9 cellular contexts compared by ENCODE assay signal in genomic region chr18:37566479-37567060, GRCh38. TPM values are rescaled to one million over a fixed set of nuclear protein-coding genes. Genes with fewer than 3 reads are reported as not detected.
DNase-seq lines count a peak whose midpoint lies in the region; ATAC-seq and TF ChIP-seq lines count a peak whose summit lies in the region.
"Had no signal": no experiment of that assay in that cellular context is flagged by ENCODE, and none has a peak within 500 bp of the region (broad histone marks: within the 10 kb centered on the region; RNA-seq: fewer than 3 reads in every experiment).

No MANE protein-coding gene starts in this region.

- H3K27me3 Mint-ChIP-seq in activated T-cell treated with anti-CD3 and anti-CD28 coated beads, Interleukin-2, amount 50 U/mL, for 4 hours (ENCODE audit: low read depth) = peaks cover 70% of the 10 kb centered on the region
- H3K27me3 Mint-ChIP-seq in brain = peaks cover 72% of the 10 kb centered on the region
- peaks cover 90% of the 10 kb centered on the region for H3K27me3 Mint-ChIP-seq in type B pancreatic cell

- no peak for TF ChIP-seq RAD21 in liver (IDR thresholded peaks at IDR 0.05)

- no peak overlapping the region for H3K9ac ChIP-seq in liver (ENCODE audit: low read depth in 1 of 2, low read length in 2 of 2)

- 2% methylated on average over 51 of the region's 51 CpGs for WGBS in liver

- intact Hi-C loops in sciatic nerve (cut with DNase I) = no loop called here

- no peak for ATAC-seq in activated T-cell treated with anti-CD3 and anti-CD28 coated beads, Interleukin-2, amount 50 U/mL, for 4 hours
- ATAC-seq in sciatic nerve = no peak
- no peak for ATAC-seq in HG03354 (IDR thresholded peaks at IDR 0.05; ENCODE audit: poor library complexity, severe bottlenecking, unreplicated experiment)

- peaks cover 13% of the 10 kb centered on the region for H3K4me1 Mint-ChIP-seq in activated T-cell treated with anti-CD3 and anti-CD28 coated beads, Interleukin-2, amount 50 U/mL, for 4 hours (ENCODE audit: low read depth)
- H3K4me1 Mint-ChIP-seq in brain = peaks cover 58% of the 10 kb centered on the region
- peaks cover 12% of the 10 kb centered on the region for H3K4me1 Mint-ChIP-seq in type B pancreatic cell (ENCODE audit: unreplicated experiment)

- H3K4me1 ChIP-seq in liver (ENCODE audit: control insufficient read depth in 4 of 4, insufficient read depth in 4 of 4, low read length in 3 of 4) = peaks cover 15 to 29% (median 20%) of the 10 kb centered on the region in 4 donors

- H3K9me3 ChIP-seq in liver (ENCODE audit: control insufficient read depth in 4 of 4, low read length in 3 of 4) = no peaks in the 10 kb centered on the region

- no peaks in the 10 kb centered on the region for H3K36me3 ChIP-seq in liver (ENCODE audit: control insufficient read depth in 4 of 4, insufficient read depth in 3 of 4, low read depth in 1 of 4, low read length in 3 of 4)

- H3K27ac ChIP-seq in liver (ENCODE audit: low read depth in 1 of 2, low read length in 2 of 2) = no peak overlapping the region

- peak overlapping the region in 2 of 3 donors; percentile 54 to 71 for H3K4me3 ChIP-seq in liver (ENCODE audit: low read depth in 1 of 3, low read length in 3 of 3)

- TF ChIP-seq CTCF in brain (conservative IDR thresholded peaks at IDR 0.05) = no peak
- no peak for TF ChIP-seq CTCF in liver (IDR thresholded peaks at IDR 0.05; ENCODE audit: low read depth, low read length, missing input control)
- peak; percentile 24 for TF ChIP-seq CTCF in type B pancreatic cell (conservative IDR thresholded peaks at IDR 0.05)

- no peak for DNase-seq in activated T-cell treated with anti-CD3 and anti-CD28 coated beads, Interleukin-2, amount 50 U/mL, for 4 hours
- DNase-seq in activated T-cell treated with anti-CD3 and anti-CD28 coated beads for 4 hours = no peak
- DNase-seq in type B pancreatic cell (ENCODE audit: extremely low spot score, unreplicated experiment) = no peak
- DNase-seq in sciatic nerve (ENCODE audit: low spot score) = no peak
- DNase-seq in AG20443 (ENCODE audit: low spot score) = no peak
- DNase-seq: MV-4-11 had no signal

- peak overlapping the region; percentile 41 to 98 (median 92) for H3K27ac Mint-ChIP-seq in brain
- no peak overlapping the region for H3K27ac Mint-ChIP-seq in type B pancreatic cell

- peaks cover 0 to 19% (median 17%) of the 10 kb centered on the region in 4 donors for H3K27me3 ChIP-seq in liver (ENCODE audit: control insufficient read depth in 4 of 4, insufficient read depth in 4 of 4, low read length in 3 of 4)

- H3K36me3 Mint-ChIP-seq in activated T-cell treated with anti-CD3 and anti-CD28 coated beads, Interleukin-2, amount 50 U/mL, for 4 hours (ENCODE audit: insufficient read depth) = no peaks in the 10 kb centered on the region
- no peaks in the 10 kb centered on the region for H3K36me3 Mint-ChIP-seq in brain
- no peaks in the 10 kb centered on the region for H3K36me3 Mint-ChIP-seq in type B pancreatic cell

- peak overlapping the region; percentile 24 for H3K4me3 Mint-ChIP-seq in activated T-cell treated with anti-CD3 and anti-CD28 coated beads, Interleukin-2, amount 50 U/mL, for 4 hours
- H3K4me3 Mint-ChIP-seq in brain = peak overlapping the region; percentile 90 to 98 (median 93)
- peak overlapping the region; percentile 97 for H3K4me3 Mint-ChIP-seq in type B pancreatic cell

- H3K9me3 Mint-ChIP-seq in activated T-cell treated with anti-CD3 and anti-CD28 coated beads, Interleukin-2, amount 50 U/mL, for 4 hours = no peaks in the 10 kb centered on the region
- H3K9me3 Mint-ChIP-seq in brain (peaks cover 0 to 10% (median 2%) of the 10 kb centered on the region in 5 experiments), type B pancreatic cell (no peaks in the 10 kb centered on the region)

TF ChIP-seq in liver, 16 proteins besides CTCF, POLR2A, EP300 and RAD21:
- TF ChIP-seq RXRA (IDR thresholded peaks at IDR 0.05) (no peak), FOXA1 (IDR thresholded peaks at IDR 0.05) (no peak), YY1 (IDR thresholded peaks at IDR 0.05) (no peak), NR2F2 (IDR thresholded peaks at IDR 0.05) (no peak)
TF ChIP-seq in liver: peak in this region for 0.

RNA-seq across cellular contexts. Expression of gene CELF4, which starts 1.0 kb away (rescaled TPM):
- total RNA-seq in activated T-cell treated with anti-CD3 and anti-CD28 coated beads, Interleukin-2, amount 50 U/mL, for 4 hours = not detected
- polyA plus RNA-seq in brain (ENCODE audit: insufficient read depth, low read depth, low replicate concordance) (74.4 TPM), liver (under 1 TPM in 1 of 2 donors, not detected in 1; 0.21 TPM)
- total RNA-seq in liver (under 1 TPM; 0.08 to 0.28 TPM), type B pancreatic cell (ENCODE audit: low replicate concordance) (8.4 and 9.2 TPM in 2 replicates), sciatic nerve (0.45 TPM)

Comparison
In these comparisons a context has a peak if more than half of its experiments do, and no peak if none do; other contexts are left out.
1. H3K4me3 Mint-ChIP-seq: peak in every context shown above with its lines; median percentile 97 in type B pancreatic cell; 93 in brain; 24 in activated T-cell treated with anti-CD3 and anti-CD28 coated beads, Interleukin-2, amount 50 U/mL, for 4 hours.